ENCODE assay signal across 1 cellular context in genomic region chr12:112380663-112381420, GRCh38.
A peak's percentile ranks its signal among the peaks of the same experiment; 100 is the strongest.
TF ChIP-seq lines count a peak whose summit lies in the region.

No MANE protein-coding gene starts in this region.

TF ChIP-seq in H1, 55 proteins besides CTCF, POLR2A, EP300 and RAD21 (continued from another document):
- TF ChIP-seq NANOG (IDR thresholded peaks at IDR 0.05; ENCODE audit: insufficient read depth, low read depth, low read length, poor library complexity, severe bottlenecking): no peak
- 0 out of 4 replicates have a peak, but pooled peaks of 1 of the 2 experiments have one; percentile 12 for TF ChIP-seq HDAC2 (IDR thresholded peaks at IDR 0.05; ENCODE audit: borderline replicate concordance in 1 of 2, low read depth in 2 of 2, low read length in 2 of 2)
- TF ChIP-seq SIX5 (IDR thresholded peaks at IDR 0.05; ENCODE audit: low read depth, low read length): no peak
- TF ChIP-seq CEBPB (IDR thresholded peaks at IDR 0.05; ENCODE audit: low read depth, low read length): no peak
- no peak for TF ChIP-seq TCF12 (IDR thresholded peaks at IDR 0.05; ENCODE audit: low read depth, low read length)
- TF ChIP-seq CREB1 (IDR thresholded peaks at IDR 0.05): no peak
- TF ChIP-seq SP1 (IDR thresholded peaks at IDR 0.05; ENCODE audit: low read depth, low read length): no peak
- TF ChIP-seq EZH2 (IDR thresholded peaks at IDR 0.05; ENCODE audit: low read depth, low read length, severe bottlenecking): no peak
- TF ChIP-seq CTBP2 (IDR thresholded peaks at IDR 0.05; ENCODE audit: borderline replicate concordance, insufficient read depth, insufficient read length, low read length): no peak
- TF ChIP-seq YY1 (IDR thresholded peaks at IDR 0.05; ENCODE audit: low read depth, low read length): no peak
- no peak for TF ChIP-seq SIRT6 (IDR thresholded peaks at IDR 0.05; ENCODE audit: low read length)
- TF ChIP-seq SIN3A (conservative IDR thresholded peaks at IDR 0.05 in 1 of 2, IDR thresholded peaks at IDR 0.05 in 1 of 2; ENCODE audit: low read depth in 1 of 2, low read length in 2 of 2): no peak
- TF ChIP-seq GTF2F1 (IDR thresholded peaks at IDR 0.05; ENCODE audit: borderline replicate concordance, low read depth, low read length): no peak
- TF ChIP-seq USF2 (IDR thresholded peaks at IDR 0.05; ENCODE audit: low read length): no peak
- no peak for TF ChIP-seq ATF2 (IDR thresholded peaks at IDR 0.05; ENCODE audit: low read length)
- TF ChIP-seq POU5F1 (IDR thresholded peaks at IDR 0.05; ENCODE audit: low read depth, low read length): no peak
